28 cellular contexts compared by ENCODE assay signal in genomic region chr20:3759884-3760283, GRCh38. TPM values are rescaled to one million over a fixed set of nuclear protein-coding genes. Genes with fewer than 3 reads are reported as not detected.
DNase-seq lines count a peak whose midpoint lies in the region; ATAC-seq and TF ChIP-seq lines count a peak whose summit lies in the region.
"Had no signal": no experiment of that assay in that cellular context is flagged by ENCODE, and none has a peak within 500 bp of the region (broad histone marks: within the 10 kb centered on the region; RNA-seq: fewer than 3 reads in every experiment).

No MANE protein-coding gene starts in this region.

- TF ChIP-seq EP300 in esophagus muscularis mucosa (IDR thresholded peaks at IDR 0.05) (no peak), sigmoid colon (IDR thresholded peaks at IDR 0.05) (no peak), upper lobe of left lung (IDR thresholded peaks at IDR 0.05) (no peak)

- H4K20me1 ChIP-seq in OCI-LY7 (ENCODE audit: insufficient read depth, low read length), result no peaks in the 10 kb centered on the region

- H3K9me2 ChIP-seq in OCI-LY7 (ENCODE audit: insufficient read depth, low read length), result no peaks in the 10 kb centered on the region

- no peaks in the 10 kb centered on the region for H3K9me3 Mint-ChIP-seq in activated naive CD4-positive, alpha-beta T cell treated with anti-CD3 and anti-CD28 coated beads, Interleukin-2, amount 50 U/mL, for 72 hours
- H3K9me3 Mint-ChIP-seq: activated CD4-positive, alpha-beta T cell treated with anti-CD3 and anti-CD28 coated beads, Interleukin-2, amount 10 ng/mL, durations not matched to agents 24 days and 14 days; central memory CD8-positive, alpha-beta T cell; dendritic cell treated with granulocyte-macrophage colony-stimulating factor and Interleukin-4, amounts not matched to agents 40 ng/mL and 50 ng/mL, for 4 days; GM23338; stimulated activated memory B cell treated with anti-CD40 and anti-IgM and Interleukin-4, amounts not matched to agents 10 μg/mL and 1 μg/mL and 100 μg/mL, for 72 hours had no signal

- H3K9me3 ChIP-seq in HEK293 (ENCODE audit: control insufficient read depth, insufficient read depth, low read depth, low read length) (no peaks in the 10 kb centered on the region), esophagus muscularis mucosa (no peaks in the 10 kb centered on the region), sigmoid colon (no peaks in the 10 kb centered on the region), upper lobe of left lung (no peaks in the 10 kb centered on the region), OCI-LY7 (ENCODE audit: low read length) (no peaks in the 10 kb centered on the region), prostate gland (no peaks in the 10 kb centered on the region)
- H3K9me3 ChIP-seq: gastrocnemius medialis, SJCRH30, thoracic aorta, uterus had no signal

- H3K27me3 ChIP-seq in esophagus muscularis mucosa (no peaks in the 10 kb centered on the region), sigmoid colon (no peaks in the 10 kb centered on the region), upper lobe of left lung (no peaks in the 10 kb centered on the region), prostate gland (replicated peaks; ENCODE audit: insufficient read depth) (no peaks in the 10 kb centered on the region)
- H3K27me3 ChIP-seq: gastrocnemius medialis, SJCRH30, uterus had no signal

- POLR2A ChIA-PET in HEK293 (lab: Yijun Ruan, JAX) (no interaction called here), OCI-LY7 (lab: Charles Lee) (interaction anchor here (1.2 kb wide), 1 partner anchor 8 kb away, joined by 3 read pairs; the partner anchor contains the start of gene ADISSP)

- H2AFZ ChIP-seq in OCI-LY7 (ENCODE audit: low read length), result no peak overlapping the region
- H2AFZ ChIP-seq: GM23338 had no signal

- H3K36me3 Mint-ChIP-seq in activated naive CD4-positive, alpha-beta T cell treated with anti-CD3 and anti-CD28 coated beads, Interleukin-2, amount 50 U/mL, for 72 hours, result peaks cover 0 to 6% of the 10 kb centered on the region in 2 donors

- H3K79me2 ChIP-seq in OCI-LY7 (ENCODE audit: insufficient read depth, low read depth, low read length), result no peaks in the 10 kb centered on the region

- H3K27ac Mint-ChIP-seq in activated naive CD4-positive, alpha-beta T cell treated with anti-CD3 and anti-CD28 coated beads, Interleukin-2, amount 50 U/mL, for 72 hours, result peak overlapping the region; percentile 34 to 95
- H3K27ac Mint-ChIP-seq: activated CD4-positive, alpha-beta T cell treated with anti-CD3 and anti-CD28 coated beads, Interleukin-2, amount 10 ng/mL, durations not matched to agents 24 days and 14 days; dendritic cell treated with granulocyte-macrophage colony-stimulating factor and Interleukin-4, amounts not matched to agents 40 ng/mL and 50 ng/mL, for 4 days; stimulated activated memory B cell treated with anti-CD40 and anti-IgM and Interleukin-4, amounts not matched to agents 10 μg/mL and 1 μg/mL and 100 μg/mL, for 72 hours had no signal

- DNase-seq in activated naive CD4-positive, alpha-beta T cell treated with anti-CD3 and anti-CD28 coated beads, Interleukin-2, amount 50 U/mL, for 72 hours (ENCODE audit: low spot score in 2 of 2), result no peak
- DNase-seq in activated naive CD4-positive, alpha-beta T cell treated with Interleukin-2 at 50 U/mL for 16 hours, result no peak
- DNase-seq in esophagus muscularis mucosa (ENCODE audit: extremely low spot score), result no peak
- DNase-seq in sigmoid colon, result no peak
- DNase-seq in upper lobe of left lung, result no peak
- no peak for DNase-seq in OCI-LY7 (ENCODE audit: low spot score)
- DNase-seq in prostate gland (ENCODE audit: low spot score), result no peak
- DNase-seq: 8988T; activated CD4-positive, alpha-beta T cell treated with anti-CD3 and anti-CD28 coated beads, Interleukin-2, amount 10 ng/mL, durations not matched to agents 24 days and 14 days; activated CD8-positive, alpha-beta memory T cell treated with anti-CD3 and anti-CD28 coated beads for 24 hours; activated T-cell treated with anti-CD3 and anti-CD28 coated beads for 4 hours; CD4-positive, CD25-positive, alpha-beta regulatory T cell; gastrocnemius medialis; hippocampal formation; mammary epithelial cell; NCI-H1694 treated with DMSO at 0.1 percent for 48 hours; NCI-H446 treated with DMSO at 0.1 percent for 48 hours; NCI-H774; SJCRH30; stimulated activated CD4-positive, alpha-beta T cell treated with anti-CD3 and anti-CD28 coated beads, Interleukin-15, amount 100 ng/mL, for 24 hours; uterus had no signal

- no TSS peak for BruUV-seq in OCI-LY7 (replicated peaks; lab: Mats Ljungman, UMichigan)

- TF ChIP-seq CTCF in HEK293 (tag by site-specific recombination; IDR thresholded peaks at IDR 0.05), result no peak
- no peak for TF ChIP-seq CTCF in esophagus muscularis mucosa (IDR thresholded peaks at IDR 0.05)
- no peak for TF ChIP-seq CTCF in sigmoid colon (IDR thresholded peaks at IDR 0.05)
- no peak for TF ChIP-seq CTCF in upper lobe of left lung (IDR thresholded peaks at IDR 0.05)
- TF ChIP-seq CTCF in OCI-LY7 (conservative IDR thresholded peaks at IDR 0.05; ENCODE audit: low read length), result no peak
- no peak for TF ChIP-seq CTCF in prostate gland (IDR thresholded peaks at IDR 0.05)

- CTCF ChIA-PET in HEK293 (lab: Yijun Ruan, JAX), result interaction anchor here (0.6 to 10.8 kb wide), 4 partner anchors 9 to 83 kb away, joined by 3 to 133 read pairs (median 8); no protein-coding TSS in a partner anchor
- CTCF ChIA-PET in OCI-LY7 (lab: Charles Lee; ENCODE audit: unreplicated experiment), result no interaction called here

- H3K36me3 ChIP-seq in HEK293 (ENCODE audit: control insufficient read depth in 2 of 2, insufficient read depth in 1 of 2, low read length in 2 of 2) (peaks cover 0 to 55% of the 10 kb centered on the region in 2 experiments; a peak in 2 of 3 replicates), esophagus muscularis mucosa (peaks cover 0 to 46% (median 18%) of the 10 kb centered on the region in 4 donors), sigmoid colon (peaks cover 0 to 40% (median 18%) of the 10 kb centered on the region in 4 donors), upper lobe of left lung (peaks cover 0 to 5% (median 0%) of the 10 kb centered on the region in 4 donors), OCI-LY7 (ENCODE audit: insufficient read depth, low read length) (peaks cover 49% of the 10 kb centered on the region), prostate gland (no peaks in the 10 kb centered on the region)
- H3K36me3 ChIP-seq: gastrocnemius medialis, thoracic aorta, uterus had no signal

- no peak for ATAC-seq in activated naive CD4-positive, alpha-beta T cell treated with anti-CD3 and anti-CD28 coated beads, Interleukin-2, amount 50 U/mL, for 72 hours
- ATAC-seq in upper lobe of left lung (ENCODE audit: low FRiP score in 2 of 2), result no peak
- ATAC-seq: gastrocnemius medialis; stimulated activated memory B cell treated with anti-CD40 and anti-IgM and Interleukin-4, amounts not matched to agents 10 μg/mL and 1 μg/mL and 100 μg/mL, for 72 hours had no signal

- no peak overlapping the region for H3K27ac ChIP-seq in HEK293 (ENCODE audit: extremely low read depth, low read depth, low read length)
- H3K27ac ChIP-seq in esophagus muscularis mucosa (replicated peaks in 1 of 4), result peak overlapping the region; percentile 27 to 94 (median 63)
- peak overlapping the region in 3 of 4 donors; percentile 25 to 96 (median 37) for H3K27ac ChIP-seq in sigmoid colon
- no peak overlapping the region for H3K27ac ChIP-seq in upper lobe of left lung
- no peak overlapping the region for H3K27ac ChIP-seq in OCI-LY7 (ENCODE audit: low read depth, low read length, poor library complexity, severe bottlenecking)
- H3K27ac ChIP-seq in prostate gland, result no peak overlapping the region
- H3K27ac ChIP-seq: SJCRH30, thoracic aorta had no signal

- no peak for TF ChIP-seq POLR2A in esophagus muscularis mucosa (IDR thresholded peaks at IDR 0.05; ENCODE audit: low read depth)
- no peak for TF ChIP-seq POLR2A in sigmoid colon (IDR thresholded peaks at IDR 0.05)
- TF ChIP-seq POLR2A in upper lobe of left lung (IDR thresholded peaks at IDR 0.05), result no peak
- TF ChIP-seq POLR2A in prostate gland (IDR thresholded peaks at IDR 0.05), result no peak

- no peaks in the 10 kb centered on the region for H3K4me1 ChIP-seq in HEK293 (ENCODE audit: control insufficient read depth, insufficient read depth, low read length)
- H3K4me1 ChIP-seq in esophagus muscularis mucosa, result peaks cover 0 to 78% (median 65%) of the 10 kb centered on the region in 4 donors
- peaks cover 0 to 54% (median 44%) of the 10 kb centered on the region in 4 donors for H3K4me1 ChIP-seq in sigmoid colon
- H3K4me1 ChIP-seq in upper lobe of left lung, result peaks cover 0 to 11% (median under 1%) of the 10 kb centered on the region in 4 donors
- H3K4me1 ChIP-seq in OCI-LY7 (ENCODE audit: insufficient read depth, low read length, poor library complexity, severe bottlenecking), result peaks cover 13% of the 10 kb centered on the region
- no peaks in the 10 kb centered on the region for H3K4me1 ChIP-seq in prostate gland (replicated peaks)
- H3K4me1 ChIP-seq: gastrocnemius medialis, SJCRH30, uterus had no signal

- 77% methylated on average over 3 of the region's 11 CpGs for WGBS in esophagus muscularis mucosa
- 95% methylated on average over 11 of the region's 11 CpGs for WGBS in sigmoid colon, 2 donors
- WGBS in upper lobe of left lung, 2 donors, result 95% methylated on average over 10 of the region's 11 CpGs; no CpG with 5 or more reads in 1 of the 2 donors
- WGBS in prostate gland, result over 99% methylated on average over 11 of the region's 11 CpGs

- no peak overlapping the region for H3K4me3 ChIP-seq in HEK293 (ENCODE audit: low read depth, low read length)
- no peak overlapping the region for H3K4me3 ChIP-seq in esophagus muscularis mucosa
- no peak overlapping the region for H3K4me3 ChIP-seq in sigmoid colon
- H3K4me3 ChIP-seq in upper lobe of left lung, result no peak overlapping the region
- H3K4me3 ChIP-seq in OCI-LY7 (ENCODE audit: low read depth, low read length, poor library complexity, severe bottlenecking), result no peak overlapping the region
- H3K4me3 ChIP-seq in prostate gland, result no peak overlapping the region
- H3K4me3 ChIP-seq: gastrocnemius medialis, GM23338, SJCRH30, thoracic aorta, uterus had no signal

- intact Hi-C loops in esophagus muscularis mucosa (cut with DNase I) (no loop called here), sigmoid colon (cut with DNase I) (loop anchor here (10.0 kb wide), 1 partner anchor 325 kb away; no protein-coding TSS in a partner anchor), OCI-LY7 (cut with micrococcal nuclease; ENCODE audit: unreplicated experiment) (no loop called here), prostate gland (cut with DNase I) (no loop called here)

- H3K4me2 ChIP-seq in OCI-LY7 (ENCODE audit: low read length), result no peak overlapping the region
- H3K4me2 ChIP-seq: GM23338 had no signal

RNA-seq across cellular contexts. Expression of gene ADISSP, which starts 7.7 kb away (rescaled TPM):
- total RNA-seq in activated naive CD4-positive, alpha-beta T cell treated with anti-CD3 and anti-CD28 coated beads, Interleukin-2, amount 50 U/mL, for 72 hours, result 10 to 100 TPM; 44.7 to 45.0 TPM
- total RNA-seq in esophagus muscularis mucosa (10 to 100 TPM; 56.5 to 96.1 (median 73.6) TPM), sigmoid colon (100 to 1,000 TPM in 1 of 4 donors, 10 to 100 TPM in 3; 53.2 to 116 (median 69.6) TPM), upper lobe of left lung (10 to 100 TPM in 5 of 6 donors, 1 to 10 TPM in 1; 6.7 to 41.9 (median 39.1) TPM), OCI-LY7 (2022) (58.7 and 64.4 TPM in 2 replicates), prostate gland (10 to 100 TPM; 11.8 to 14.6 TPM)
- polyA plus RNA-seq in sigmoid colon, result 10 to 100 TPM; 15.7 to 38.1 (median 18.0) TPM
- 62.1 and 66.7 TPM in 2 replicates for total RNA-seq in OCI-LY7 (2014; rRNA removed; shearing (Covaris generic))

RNA-seq across cellular contexts. Expression of gene SPEF1, which starts 21.4 kb away (rescaled TPM):
- total RNA-seq in activated naive CD4-positive, alpha-beta T cell treated with anti-CD3 and anti-CD28 coated beads, Interleukin-2, amount 50 U/mL, for 72 hours, result under 1 TPM in 1 of 2 donors, not detected in 1; 0.14 TPM
- total RNA-seq in esophagus muscularis mucosa, result under 1 TPM in 1 of 4 donors, not detected in 3; 0.50 TPM
- under 1 TPM in 1 of 4 donors, not detected in 3; 0.81 TPM for total RNA-seq in sigmoid colon
- under 1 TPM in 1 of 3 donors, not detected in 2; 0.12 TPM for polyA plus RNA-seq in sigmoid colon
- total RNA-seq in upper lobe of left lung, result 10 to 100 TPM in 1 of 6 donors, 1 to 10 TPM in 4, under 1 TPM in 1; 0.34 to 15.1 (median 5.4) TPM
- 0.09 and 0.10 TPM in 2 replicates for total RNA-seq in OCI-LY7 (2014; rRNA removed; shearing (Covaris generic))
- 0.27 TPM in 1 of 2 replicates, not detected in the other for total RNA-seq in OCI-LY7 (2022)
- total RNA-seq in prostate gland, result 1 to 10 TPM in 1 of 2 donors, not detected in 1; 1.6 TPM
- total RNA-seq: activated CD4-positive, alpha-beta T cell treated with anti-CD3 and anti-CD28 coated beads, Interleukin-2, amount 10 ng/mL, durations not matched to agents 24 days and 14 days; CD4-positive, CD25-positive, alpha-beta regulatory T cell; gastrocnemius medialis had no signal
- polyA plus RNA-seq: CD4-positive, CD25-positive, alpha-beta regulatory T cell had no signal

RNA-seq across cellular contexts. Expression of gene CENPB, which starts 26.7 kb away (rescaled TPM):
- 10 to 100 TPM; 34.4 to 48.1 TPM for total RNA-seq in activated naive CD4-positive, alpha-beta T cell treated with anti-CD3 and anti-CD28 coated beads, Interleukin-2, amount 50 U/mL, for 72 hours
- total RNA-seq in esophagus muscularis mucosa (100 to 1,000 TPM; 131 to 225 (median 199) TPM), sigmoid colon (10 to 100 TPM; 73.4 to 99.9 (median 84.3) TPM), upper lobe of left lung (100 to 1,000 TPM in 2 of 6 donors, 10 to 100 TPM in 4; 56.6 to 125 (median 89.7) TPM), OCI-LY7 (2022) (31.2 and 34.8 TPM in 2 replicates), prostate gland (10 to 100 TPM; 76.6 to 86.9 TPM)
- polyA plus RNA-seq in sigmoid colon, result 10 to 100 TPM; 52.7 to 71.4 (median 58.9) TPM
- 32.5 and 39.1 TPM in 2 replicates for total RNA-seq in OCI-LY7 (2014; rRNA removed; shearing (Covaris generic))

RNA-seq across cellular contexts. Expression of gene HSPA12B, which starts 27.4 kb away (rescaled TPM):
- not detected for total RNA-seq in activated naive CD4-positive, alpha-beta T cell treated with anti-CD3 and anti-CD28 coated beads, Interleukin-2, amount 50 U/mL, for 72 hours
- 10 to 100 TPM in 3 of 4 donors, 1 to 10 TPM in 1; 8.9 to 22.2 (median 16.4) TPM for total RNA-seq in esophagus muscularis mucosa
- total RNA-seq in sigmoid colon, result 10 to 100 TPM in 1 of 4 donors, 1 to 10 TPM in 3; 2.2 to 10.5 (median 7.8) TPM
- 1 to 10 TPM in 2 of 3 donors, under 1 TPM in 1; 0.69 to 7.8 (median 2.9) TPM for polyA plus RNA-seq in sigmoid colon
- total RNA-seq in upper lobe of left lung, result 10 to 100 TPM; 18.4 to 53.7 (median 21.5) TPM
- not detected in 2 replicates for total RNA-seq in OCI-LY7 (2014; rRNA removed; shearing (Covaris generic))
- not detected in 2 replicates for total RNA-seq in OCI-LY7 (2022)
- total RNA-seq in prostate gland, result 1 to 10 TPM; 3.9 to 9.4 TPM
- total RNA-seq: activated CD4-positive, alpha-beta T cell treated with anti-CD3 and anti-CD28 coated beads, Interleukin-2, amount 10 ng/mL, durations not matched to agents 24 days and 14 days; CD4-positive, CD25-positive, alpha-beta regulatory T cell; mammary epithelial cell; SJCRH30 had no signal
- polyA plus RNA-seq: mammary epithelial cell, neural cell had no signal

RNA-seq across cellular contexts. Expression of gene CDC25B, which starts 36.2 kb away (rescaled TPM):
- total RNA-seq in activated naive CD4-positive, alpha-beta T cell treated with anti-CD3 and anti-CD28 coated beads, Interleukin-2, amount 50 U/mL, for 72 hours, result 100 to 1,000 TPM in 1 of 2 donors, 10 to 100 TPM in 1; 72.9 to 168 TPM
- 10 to 100 TPM; 29.9 to 43.1 (median 35.6) TPM for total RNA-seq in esophagus muscularis mucosa
- 10 to 100 TPM; 18.9 to 59.8 (median 26.9) TPM for total RNA-seq in sigmoid colon
- 10 to 100 TPM; 12.5 to 65.8 (median 13.8) TPM for polyA plus RNA-seq in sigmoid colon
- total RNA-seq in upper lobe of left lung, result 100 to 1,000 TPM in 3 of 6 donors, 10 to 100 TPM in 3; 45.5 to 151 (median 99.1) TPM
- total RNA-seq in OCI-LY7 (2014; rRNA removed; shearing (Covaris generic)), result 86.1 and 89.2 TPM in 2 replicates
- total RNA-seq in OCI-LY7 (2022), result 119 and 147 TPM in 2 replicates
- 10 to 100 TPM in 1 of 2 donors, 1 to 10 TPM in 1; 8.7 to 25.6 TPM for total RNA-seq in prostate gland

Comparison
In these comparisons a context has a peak if more than half of its experiments do, and no peak if none do; other contexts are left out.
1. H3K27ac ChIP-seq: peak in esophagus muscularis mucosa (4 of 4) and sigmoid colon (3 of 4); none in HEK293 (single experiment), upper lobe of left lung (0 of 4), OCI-LY7 (single experiment) and prostate gland (0 of 2).